8 cellular contexts compared by ENCODE assay signal in genomic region chr2:8676915-8677645, GRCh38. TPM values are rescaled to one million over a fixed set of nuclear protein-coding genes. Genes with fewer than 3 reads are reported as not detected.
DNase-seq lines count a peak whose midpoint lies in the region; ATAC-seq and TF ChIP-seq lines count a peak whose summit lies in the region.

No MANE protein-coding gene starts in this region.

- no peak overlapping the region for H3K27ac Mint-ChIP-seq in activated T-cell treated with anti-CD3 and anti-CD28 coated beads, Interleukin-2, amount 50 U/mL, for 72 hours
- H3K27ac Mint-ChIP-seq in stimulated activated effector memory CD8-positive, alpha-beta T cell treated with anti-CD3 and anti-CD28 coated beads, Interleukin-12 subunit alpha, Interleukin-12 subunit beta, amount 100 ng/mL, for 72 hours = no peak overlapping the region
- no peak overlapping the region for H3K27ac Mint-ChIP-seq in stimulated activated memory B cell treated with anti-CD40 and anti-IgM and Interleukin-4, amounts not matched to agents 10 μg/mL and 1 μg/mL and 100 μg/mL, for 72 hours

- H3K4me3 ChIP-seq in adrenal gland = peak overlapping the region in 1 of 4 donors; percentile 70

- H3K27me3 Mint-ChIP-seq in activated T-cell treated with anti-CD3 and anti-CD28 coated beads, Interleukin-2, amount 50 U/mL, for 72 hours (ENCODE audit: low read depth) = peaks cover 38% of the 10 kb centered on the region
- peaks cover 79% of the 10 kb centered on the region for H3K27me3 Mint-ChIP-seq in stimulated activated memory B cell treated with anti-CD40 and anti-IgM and Interleukin-4, amounts not matched to agents 10 μg/mL and 1 μg/mL and 100 μg/mL, for 72 hours

- intact Hi-C loops in adrenal gland (cut with DNase I) = loop anchor here in 1 of 2 donors (10.0 kb wide), 1 partner anchor 152 kb away; no protein-coding TSS in a partner anchor

- peaks cover 10 to 12% of the 10 kb centered on the region in 2 donors for H3K9me3 Mint-ChIP-seq in activated T-cell treated with anti-CD3 and anti-CD28 coated beads, Interleukin-2, amount 50 U/mL, for 72 hours
- H3K9me3 Mint-ChIP-seq in stimulated activated effector memory CD8-positive, alpha-beta T cell treated with anti-CD3 and anti-CD28 coated beads, Interleukin-12 subunit alpha, Interleukin-12 subunit beta, amount 100 ng/mL, for 72 hours = peaks cover 12% of the 10 kb centered on the region
- H3K9me3 Mint-ChIP-seq in stimulated activated memory B cell treated with anti-CD40 and anti-IgM and Interleukin-4, amounts not matched to agents 10 μg/mL and 1 μg/mL and 100 μg/mL, for 72 hours = peaks cover 15% of the 10 kb centered on the region

- H3K4me1 Mint-ChIP-seq in activated T-cell treated with anti-CD3 and anti-CD28 coated beads, Interleukin-2, amount 50 U/mL, for 72 hours (ENCODE audit: low read depth) = peaks cover 51% of the 10 kb centered on the region
- H3K4me1 Mint-ChIP-seq in stimulated activated effector memory CD8-positive, alpha-beta T cell treated with anti-CD3 and anti-CD28 coated beads, Interleukin-12 subunit alpha, Interleukin-12 subunit beta, amount 100 ng/mL, for 72 hours = peaks cover 39% of the 10 kb centered on the region
- H3K4me1 Mint-ChIP-seq in stimulated activated memory B cell treated with anti-CD40 and anti-IgM and Interleukin-4, amounts not matched to agents 10 μg/mL and 1 μg/mL and 100 μg/mL, for 72 hours = peaks cover 38% of the 10 kb centered on the region

- peak overlapping the region; percentile 99 for H3K4me3 Mint-ChIP-seq in activated T-cell treated with anti-CD3 and anti-CD28 coated beads, Interleukin-2, amount 50 U/mL, for 72 hours
- H3K4me3 Mint-ChIP-seq in stimulated activated effector memory CD8-positive, alpha-beta T cell treated with anti-CD3 and anti-CD28 coated beads, Interleukin-12 subunit alpha, Interleukin-12 subunit beta, amount 100 ng/mL, for 72 hours = peak overlapping the region; percentile 99
- no peak overlapping the region for H3K4me3 Mint-ChIP-seq in stimulated activated memory B cell treated with anti-CD40 and anti-IgM and Interleukin-4, amounts not matched to agents 10 μg/mL and 1 μg/mL and 100 μg/mL, for 72 hours

- peaks cover 23 to 28% of the 10 kb centered on the region in 2 donors for H3K4me1 ChIP-seq in adrenal gland (replicated peaks in 1 of 2)

- H3K27ac ChIP-seq in adrenal gland = peak overlapping the region in 3 of 5 donors; percentile 30 to 97 (median 97)

- H3K27me3 ChIP-seq in adrenal gland = no peaks in the 10 kb centered on the region

- TF ChIP-seq POLR2A in adrenal gland (IDR thresholded peaks at IDR 0.05) = no peak

- WGBS in adrenal gland, 4 donors = 30 to 61% (median 39%) methylated on average over 34 to 35 of the region's 35 CpGs

- H3K36me3 ChIP-seq in adrenal gland (replicated peaks in 1 of 2) = no peaks in the 10 kb centered on the region

- no peak for TF ChIP-seq CTCF in adrenal gland (IDR thresholded peaks at IDR 0.05)

- no peak for ATAC-seq in activated T-cell treated with anti-CD3 and anti-CD28 coated beads, Interleukin-2, amount 50 U/mL, for 72 hours (replicated peaks in 1 of 2)
- no peak for ATAC-seq in stimulated activated effector memory CD8-positive, alpha-beta T cell treated with anti-CD3 and anti-CD28 coated beads, Interleukin-12 subunit alpha, Interleukin-12 subunit beta, amount 100 ng/mL, for 72 hours
- no peak for ATAC-seq in stimulated activated memory B cell treated with anti-CD40 and anti-IgM and Interleukin-4, amounts not matched to agents 10 μg/mL and 1 μg/mL and 100 μg/mL, for 72 hours
- no peak for ATAC-seq in HG03457 (IDR thresholded peaks at IDR 0.05; ENCODE audit: unreplicated experiment)
- ATAC-seq in GM19455 (IDR thresholded peaks at IDR 0.05; ENCODE audit: unreplicated experiment) = no peak

- H3K36me3 Mint-ChIP-seq in activated T-cell treated with anti-CD3 and anti-CD28 coated beads, Interleukin-2, amount 50 U/mL, for 72 hours (ENCODE audit: insufficient read depth in 2 of 2) = peaks cover 21 to 25% of the 10 kb centered on the region in 2 donors
- H3K36me3 Mint-ChIP-seq in stimulated activated effector memory CD8-positive, alpha-beta T cell treated with anti-CD3 and anti-CD28 coated beads, Interleukin-12 subunit alpha, Interleukin-12 subunit beta, amount 100 ng/mL, for 72 hours = peaks cover 34% of the 10 kb centered on the region
- peaks cover 8% of the 10 kb centered on the region for H3K36me3 Mint-ChIP-seq in stimulated activated memory B cell treated with anti-CD40 and anti-IgM and Interleukin-4, amounts not matched to agents 10 μg/mL and 1 μg/mL and 100 μg/mL, for 72 hours

- DNase-seq in activated T-cell treated with anti-CD3 and anti-CD28 coated beads, Interleukin-2, amount 50 U/mL, for 72 hours = no peak
- DNase-seq in activated T-cell treated with anti-CD3 and anti-CD28 coated beads, Interleukin-2, amount 50 U/mL, for 1 hour = no peak
- DNase-seq in adrenal gland = no peak
- DNase-seq in islet precursor cell = peak; percentile 76
- no peak for DNase-seq in stimulated activated effector memory CD8-positive, alpha-beta T cell treated with anti-CD3 and anti-CD28 coated beads, Interleukin-12 subunit alpha, Interleukin-12 subunit beta, amount 100 ng/mL, for 72 hours (ENCODE audit: low spot score in 2 of 2)

- H3K9me3 ChIP-seq in adrenal gland (replicated peaks in 1 of 3) = no peaks in the 10 kb centered on the region

RNA-seq across cellular contexts. Expression of gene ID2, which starts 4.8 kb away (rescaled TPM):
- 100 to 1,000 TPM; 223 to 250 TPM for total RNA-seq in activated T-cell treated with anti-CD3 and anti-CD28 coated beads, Interleukin-2, amount 50 U/mL, for 72 hours
- total RNA-seq in adrenal gland = 100 to 1,000 TPM in 7 of 8 donors, 10 to 100 TPM in 1; 80.7 to 468 (median 244) TPM
- polyA plus RNA-seq in adrenal gland = 100 to 1,000 TPM in 1 of 3 donors, 10 to 100 TPM in 2; 93.0 to 127 (median 96.0) TPM
